In the genomic region with DNA sequence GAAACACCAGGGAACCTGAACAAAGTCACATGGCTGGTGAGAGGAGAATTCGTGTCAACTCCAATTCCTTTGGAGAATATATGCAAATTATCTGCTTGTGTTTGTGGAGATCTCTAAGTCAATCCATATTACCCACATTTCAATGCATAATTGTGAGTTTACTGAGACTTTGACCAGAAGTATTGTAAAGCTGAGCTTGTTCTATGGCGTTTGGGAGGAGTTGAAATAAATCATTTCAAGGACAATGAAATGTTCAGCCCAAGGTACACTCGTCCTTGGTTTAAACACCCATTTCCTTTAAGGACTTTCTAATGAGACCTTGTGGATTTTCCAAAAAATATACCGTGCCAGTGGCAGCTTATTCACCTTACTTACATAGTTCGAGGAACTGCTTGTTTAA, we compare ENCODE assay signal across 2 cellular contexts.
TF ChIP-seq lines count a peak whose summit lies in the region.

No MANE protein-coding gene starts in this region.

TF ChIP-seq in H1, 55 proteins besides CTCF, POLR2A, EP300 and RAD21:
- TF ChIP-seq SIRT6 (IDR thresholded peaks at IDR 0.05; ENCODE audit: low read length), result no peak
- TF ChIP-seq ZNF274 (IDR thresholded peaks at IDR 0.05; ENCODE audit: borderline replicate concordance, extremely low read depth, low read length), result no peak
- TF ChIP-seq RFX5 (IDR thresholded peaks at IDR 0.05; ENCODE audit: borderline replicate concordance, low read depth, low read length), result no peak
- TF ChIP-seq, protein P1, sequence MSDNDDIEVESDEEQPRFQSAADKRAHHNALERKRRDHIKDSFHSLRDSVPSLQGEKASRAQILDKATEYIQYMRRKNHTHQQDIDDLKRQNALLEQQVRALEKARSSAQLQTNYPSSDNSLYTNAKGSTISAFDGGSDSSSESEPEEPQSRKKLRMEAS (IDR thresholded peaks at IDR 0.05), result no peak
- TF ChIP-seq RNF2 (IDR thresholded peaks at IDR 0.05; ENCODE audit: borderline replicate concordance, low read depth, low read length, missing control alignments, poor library complexity, severe bottlenecking), result no peak
- TF ChIP-seq TCF12 (IDR thresholded peaks at IDR 0.05; ENCODE audit: low read depth, low read length), result no peak
- no peak for TF ChIP-seq SUZ12 (IDR thresholded peaks at IDR 0.05; ENCODE audit: low read length)
- no peak for TF ChIP-seq TEAD4 (IDR thresholded peaks at IDR 0.05; ENCODE audit: low read depth, low read length)
- no peak for TF ChIP-seq SRF (IDR thresholded peaks at IDR 0.05; ENCODE audit: low read depth, low read length)
- no peak for TF ChIP-seq SP4 (IDR thresholded peaks at IDR 0.05; ENCODE audit: low read length)
- TF ChIP-seq RXRA (IDR thresholded peaks at IDR 0.05; ENCODE audit: insufficient read depth, low read depth, low read length), result no peak
- no peak for TF ChIP-seq ASH2L (IDR thresholded peaks at IDR 0.05; ENCODE audit: low read length)
- TF ChIP-seq POU5F1 (IDR thresholded peaks at IDR 0.05; ENCODE audit: low read depth, low read length), result no peak

TF ChIP-seq in GM12891, 5 proteins besides CTCF, POLR2A, EP300 and RAD21:
- no peak for TF ChIP-seq PAX5 (IDR thresholded peaks at IDR 0.05; ENCODE audit: insufficient read depth, low read length, severe bottlenecking)
- no peak for TF ChIP-seq TAF1 (IDR thresholded peaks at IDR 0.05; ENCODE audit: low read depth, low read length)
- no peak for TF ChIP-seq POLR2AphosphoS5 (IDR thresholded peaks at IDR 0.05; ENCODE audit: low read depth, low read length)
- TF ChIP-seq SPI1 (IDR thresholded peaks at IDR 0.05; ENCODE audit: low read depth, low read length), result no peak
- no peak for TF ChIP-seq POU2F2 (IDR thresholded peaks at IDR 0.05; ENCODE audit: low read depth, low read length)
TF ChIP-seq in GM12891: peak in this region for 0.
